8 cellular contexts compared by ENCODE assay signal in the genomic region with DNA sequence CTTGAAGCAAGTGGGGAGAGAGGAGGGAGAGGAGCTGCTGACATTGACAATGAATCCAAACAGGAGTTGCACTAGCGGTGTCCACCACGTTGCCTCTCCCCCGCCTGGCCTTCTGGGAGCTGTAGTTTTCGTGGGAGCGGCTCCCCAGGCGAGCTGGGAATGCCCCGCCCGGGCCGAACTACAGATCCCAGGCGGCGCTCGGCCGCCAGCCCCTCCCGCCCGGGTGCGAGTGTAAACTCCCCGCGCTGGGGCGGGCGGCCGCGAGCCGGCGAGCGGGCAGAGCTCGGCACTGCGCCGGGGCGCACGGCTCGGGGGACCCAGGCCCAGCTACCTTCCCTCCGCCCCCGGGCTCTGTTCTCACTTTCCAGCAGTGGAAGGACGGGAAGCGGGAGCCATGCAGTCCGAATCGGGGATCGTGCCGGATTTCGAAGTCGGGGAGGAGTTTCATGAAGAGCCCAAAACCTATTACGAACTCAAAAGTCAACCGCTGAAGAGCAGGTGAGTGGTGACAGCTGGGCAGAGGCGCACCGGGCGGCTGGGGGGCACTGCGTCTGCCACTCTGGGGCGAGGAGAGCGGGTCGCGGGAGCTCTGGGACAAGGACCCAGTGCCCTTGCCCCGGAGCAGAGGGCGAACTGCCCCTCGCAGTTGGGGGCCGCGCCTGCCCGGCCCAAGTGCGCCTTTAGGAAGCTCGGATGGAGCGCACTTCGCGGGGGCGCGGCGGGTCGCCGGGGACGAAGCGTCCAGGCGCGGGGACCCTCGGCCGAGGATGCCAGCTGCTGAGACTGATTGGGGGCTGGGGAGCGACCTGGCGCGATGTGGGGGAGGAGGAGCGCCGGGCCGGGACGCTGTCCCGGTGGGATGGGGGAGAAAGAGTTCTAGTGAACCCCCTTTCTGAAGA. TPM values are rescaled to one million over a fixed set of nuclear protein-coding genes. Genes with fewer than 3 reads are reported as not detected.
DNase-seq lines count a peak whose midpoint lies in the region; ATAC-seq, FAIRE-seq and TF ChIP-seq lines count a peak whose summit lies in the region.

Gene MITF (plus strand): TSS at position 261 of the 899 bp plus-strand sequence. CDS start 134 bp downstream, at position 395.

- no peak for TF ChIP-seq CTCF in RWPE2 (IDR thresholded peaks at IDR 0.05; ENCODE audit: poor library complexity, severe bottlenecking)

- peak within 1 kb of the TSS; percentile 94 for H3K4me2 ChIP-seq in skeletal muscle satellite cell (ENCODE audit: low read length)

- no peak within 1 kb of the TSS for H3K27ac ChIP-seq in RWPE2 (ENCODE audit: poor library complexity, severe bottlenecking)

- H3K4me3 ChIP-seq in H7 (ENCODE audit: insufficient read depth, low read depth, low read length) (peak within 1 kb of the TSS; percentile 78), RWPE2 (ENCODE audit: severe bottlenecking) (peak within 1 kb of the TSS; percentile 82), skeletal muscle satellite cell (ENCODE audit: low read length) (peak within 1 kb of the TSS; percentile 94)

- DNase-seq in GM12891 (ENCODE audit: insufficient read length, low spot score) (peak; percentile 49), H7 (peak; percentile 92), Kasumi-1 (lab: John Stamatoyannopoulos, UW) (peak; percentile 92 to 96), RWPE2 (ENCODE audit: low spot score) (peak; percentile 92), cerebellar nuclear complex (lab: John Stamatoyannopoulos, UW) (peak; percentile 49 to 50), inferior parietal cortex (ENCODE audit: extremely low spot score) (peak; percentile 93), activated gamma-delta T cell treated with Interleukin-2 at 50 U/mL for 16 hours (no peak)

- H3K27me3 ChIP-seq in H7 (ENCODE audit: control insufficient read depth, insufficient read depth, low read length) (peaks cover 34% of the 10 kb centered on the region), RWPE2 (ENCODE audit: insufficient read depth, poor library complexity, severe bottlenecking) (no peaks in the 10 kb centered on the region), skeletal muscle satellite cell (ENCODE audit: control insufficient read depth, insufficient read depth, low read length) (peaks cover 6% of the 10 kb centered on the region)

- ATAC-seq in RWPE2 (ENCODE audit: low read depth) = peak; percentile 96

- FAIRE-seq in GM12891 (lab: Jason Lieb, UNC) = peak; percentile 52

- no peak for TF ChIP-seq POLR2A in GM12891 (IDR thresholded peaks at IDR 0.05; ENCODE audit: low read depth, low read length)

- H3K36me3 ChIP-seq in H7 (replicated peaks; ENCODE audit: control insufficient read depth, insufficient read depth, low read length) = no peaks in the 10 kb centered on the region
- no peaks in the 10 kb centered on the region for H3K36me3 ChIP-seq in RWPE2 (ENCODE audit: low read depth)
- no peaks in the 10 kb centered on the region for H3K36me3 ChIP-seq in skeletal muscle satellite cell (ENCODE audit: insufficient read depth, low read length)

- H3K9me3 ChIP-seq in RWPE2 (ENCODE audit: severe bottlenecking) = no peaks in the 10 kb centered on the region
- H3K9me3 ChIP-seq in skeletal muscle satellite cell (replicated peaks; ENCODE audit: low read length) = no peaks in the 10 kb centered on the region

- peak within 1 kb of the TSS; percentile 78 for H3K9ac ChIP-seq in skeletal muscle satellite cell (ENCODE audit: low read depth, low read length)

- H3K4me1 ChIP-seq in RWPE2 (ENCODE audit: insufficient read depth, poor library complexity, severe bottlenecking) (no peaks in the 10 kb centered on the region), skeletal muscle satellite cell (ENCODE audit: control insufficient read depth, insufficient read depth, low read length) (peaks cover 20% of the 10 kb centered on the region)

TF ChIP-seq in GM12891, 5 proteins besides CTCF, POLR2A, EP300 and RAD21:
- TF ChIP-seq PAX5 (IDR thresholded peaks at IDR 0.05; ENCODE audit: insufficient read depth, low read length, severe bottlenecking) (no peak), SPI1 (IDR thresholded peaks at IDR 0.05; ENCODE audit: low read depth, low read length) (no peak), TAF1 (IDR thresholded peaks at IDR 0.05; ENCODE audit: low read depth, low read length) (no peak), POU2F2 (IDR thresholded peaks at IDR 0.05; ENCODE audit: low read depth, low read length) (no peak), POLR2AphosphoS5 (IDR thresholded peaks at IDR 0.05; ENCODE audit: low read depth, low read length) (no peak)

RNA-seq across cellular contexts. Expression of gene MITF, which starts in this region (rescaled TPM):
- not detected for polyA plus RNA-seq in GM12891 (2012; ENCODE audit: low read depth, missing spikeins)
- 0.21 and 0.30 TPM in 2 replicates for total RNA-seq in H7 (2014; rRNA removed; shearing (Covaris generic))
- 4.2 and 6.3 TPM in 2 replicates for total RNA-seq in skeletal muscle satellite cell (2012; rRNA removed)

Comparison
In these comparisons a context has a peak if more than half of its experiments do, and no peak if none do; other contexts are left out.
1. Peak in DNase-seq and H3K4me3 ChIP-seq in H7; RNA of the gene not detected or under 1 TPM.